In the genomic region with DNA sequence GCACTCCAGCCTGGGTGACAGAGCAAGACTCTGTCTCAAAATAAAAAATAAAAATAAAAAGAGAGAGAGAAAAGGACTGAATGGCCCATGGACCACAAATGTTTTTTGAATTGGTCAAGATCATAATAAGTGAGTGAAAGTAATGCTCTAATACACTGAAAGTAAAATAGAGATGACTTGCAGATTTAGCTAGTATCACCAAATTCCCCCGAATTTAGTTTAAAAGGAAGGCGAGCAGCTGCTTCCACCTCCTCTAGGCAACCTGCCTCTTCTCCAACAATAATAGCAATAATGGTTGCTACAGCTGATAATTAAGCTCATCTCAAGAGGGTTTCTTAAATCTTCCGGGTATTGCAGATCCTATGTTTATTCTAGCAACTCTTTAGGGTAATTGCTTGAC, we compare ENCODE assay signal across 14 cellular contexts. TPM values are rescaled to one million over a fixed set of nuclear protein-coding genes. Genes with fewer than 3 reads are reported as not detected.
DNase-seq lines count a peak whose midpoint lies in the region; ATAC-seq, FAIRE-seq and TF ChIP-seq lines count a peak whose summit lies in the region.
"Had no signal": no experiment of that assay in that cellular context is flagged by ENCODE, and none has a peak within 500 bp of the region (broad histone marks: within the 10 kb centered on the region; RNA-seq: fewer than 3 reads in every experiment).

No MANE protein-coding gene starts in this region.

- H2BK120ac ChIP-seq in trophoblast cell (ENCODE audit: insufficient read depth, low read length, poor library complexity) = no peak overlapping the region

- H3K4ac ChIP-seq in trophoblast cell (ENCODE audit: low read depth, low read length) = peak overlapping the region; percentile 66

- no TSS peak for BruUV-seq in K562 (replicated peaks; lab: Mats Ljungman, UMichigan)
- BruUV-seq in Caco-2 (replicated peaks; lab: Mats Ljungman, UMichigan) = no TSS peak

- no peak overlapping the region for H3K14ac ChIP-seq in trophoblast cell (ENCODE audit: low read length)

- TF ChIP-seq CTCF in K562 (IDR thresholded peaks at IDR 0.05 in 2 of 3, conservative IDR thresholded peaks at IDR 0.05 in 1 of 3; ENCODE audit: insufficient read depth in 2 of 3, low read depth in 1 of 3, low read length in 3 of 3) (no peak), foreskin fibroblast (IDR thresholded peaks at IDR 0.05; ENCODE audit: low read depth, low read length) (no peak), Caco-2 (IDR thresholded peaks at IDR 0.05; ENCODE audit: insufficient read depth in 1 of 2, low read depth in 1 of 2, low read length in 1 of 2, severe bottlenecking in 1 of 2, unreplicated experiment in 1 of 2) (no peak)

- WGBS in K562 (ENCODE audit: insufficient coverage, low coverage, missing lambda C conversion rate) = 59% methylated on average over 3 of the region's 3 CpGs
- no CpG with 5 or more reads among the region's 3 CpGs for WGBS in trophoblast cell (ENCODE audit: extremely low coverage, insufficient coverage, insufficient read length)

- H3K4me3 ChIP-seq in K562 (no peak overlapping the region), trophoblast cell (ENCODE audit: low read depth, low read length) (no peak overlapping the region), foreskin fibroblast (ENCODE audit: low read depth in 1 of 2, low read length in 2 of 2) (no peak overlapping the region), Caco-2 (ENCODE audit: low read depth, low read length) (no peak overlapping the region)
- H3K4me3 ChIP-seq: SJSA1, tibial artery had no signal

- H3K36me3 ChIP-seq in K562 (ENCODE audit: control insufficient read depth, insufficient read depth, low read length) (peaks cover 4% of the 10 kb centered on the region; the same call in 1 of the 3 replicates), trophoblast cell (ENCODE audit: control insufficient read depth in 1 of 2, insufficient read depth in 2 of 2, low read length in 2 of 2) (peaks cover 0 to 1% of the 10 kb centered on the region in 2 experiments), Caco-2 (ENCODE audit: control insufficient read depth, insufficient read depth, low read length) (peaks cover 2% of the 10 kb centered on the region; the same call in 1 of the 2 replicates)
- H3K36me3 ChIP-seq: tibial artery had no signal

- DNase-seq in CD1c-positive myeloid dendritic cell (ENCODE audit: extremely low spot score) (peak; percentile 54), K562 (ENCODE audit: extremely low read depth in 1 of 4, low spot score in 3 of 4) (no peak), trophoblast cell (no peak), foreskin fibroblast (no peak), Caco-2 (no peak)
- DNase-seq in stimulated activated CD4-positive, alpha-beta T cell treated with anti-CD3 and anti-CD28 coated beads, Interleukin-1b, Interleukin-23, amount 100 ng/mL, for 48 hours = no peak
- DNase-seq: activated naive CD4-positive, alpha-beta T cell treated with anti-CD3 and anti-CD28 coated beads, Interleukin-2, amount 10 ng/mL, durations not matched to agents 7 days and 5 days; H7; NCI-H2107; tibial artery had no signal

- FAIRE-seq in K562 (lab: Jason Lieb, UNC) = no peak
- FAIRE-seq: endometrium, islet of Langerhans had no signal

- H2BK5ac ChIP-seq in trophoblast cell (ENCODE audit: low read depth, low read length, poor library complexity) = no peak overlapping the region

- H2AFZ ChIP-seq in K562 (ENCODE audit: low read depth, low read length) = no peak overlapping the region
- no peak overlapping the region for H2AFZ ChIP-seq in trophoblast cell (ENCODE audit: insufficient read depth, low read length, poor library complexity)

- H3K27me3 Mint-ChIP-seq in IgD-negative memory B cell (no peaks in the 10 kb centered on the region), Caco-2 (ENCODE audit: insufficient read depth, unreplicated experiment) (no peaks in the 10 kb centered on the region)
- H3K27me3 Mint-ChIP-seq: activated naive CD4-positive, alpha-beta T cell treated with anti-CD3 and anti-CD28 coated beads, Interleukin-2, amount 10 ng/mL, durations not matched to agents 7 days and 5 days had no signal

- H3K4me1 Mint-ChIP-seq in IgD-negative memory B cell (peaks cover 49 to 56% (median 52%) of the 10 kb centered on the region in 3 donors), Caco-2 (ENCODE audit: low read depth, unreplicated experiment) (peaks cover 27% of the 10 kb centered on the region)

- H3K18ac ChIP-seq in trophoblast cell (ENCODE audit: low read length) = no peak overlapping the region

- H3K4me3 Mint-ChIP-seq in IgD-negative memory B cell (peak overlapping the region in 1 of 4 donors; percentile 41), Caco-2 (ENCODE audit: unreplicated experiment) (no peak overlapping the region)
- H3K4me3 Mint-ChIP-seq: activated naive CD4-positive, alpha-beta T cell treated with anti-CD3 and anti-CD28 coated beads, Interleukin-2, amount 10 ng/mL, durations not matched to agents 7 days and 5 days had no signal

- H4K91ac ChIP-seq in trophoblast cell (ENCODE audit: low read depth, low read length) = no peak overlapping the region

- no peak for ATAC-seq in K562

- no peak for TF ChIP-seq RAD21 in K562 (CRISPR knock-in tag; conservative IDR thresholded peaks at IDR 0.05 in 1 of 2, IDR thresholded peaks at IDR 0.05 in 1 of 2)

- TF ChIP-seq POLR2A in K562 (conservative IDR thresholded peaks at IDR 0.05) = no peak

- H3K27ac ChIP-seq in K562 (ENCODE audit: extremely low read depth, low read depth, low read length) (no peak overlapping the region; the same call in 2 of the 3 replicates), trophoblast cell (ENCODE audit: low read depth, low read length) (no peak overlapping the region)
- H3K27ac ChIP-seq: SJSA1 had no signal

- H2AK5ac ChIP-seq in trophoblast cell (ENCODE audit: low read length) = no peak overlapping the region

- intact Hi-C loops in K562 (cut with micrococcal nuclease) (no loop called here), Caco-2 (cut with micrococcal nuclease; ENCODE audit: unreplicated experiment) (no loop called here)

- no peak overlapping the region for H3K23ac ChIP-seq in trophoblast cell (ENCODE audit: low read length)

- in situ Hi-C loops in K562 (cut with MboI) = no loop called here

- H4K12ac ChIP-seq in trophoblast cell (ENCODE audit: low read depth, low read length) = no peak overlapping the region

- H3K9me3 Mint-ChIP-seq in IgD-negative memory B cell (no peaks in the 10 kb centered on the region), Caco-2 (ENCODE audit: unreplicated experiment) (no peaks in the 10 kb centered on the region)
- H3K9me3 Mint-ChIP-seq: activated naive CD4-positive, alpha-beta T cell treated with anti-CD3 and anti-CD28 coated beads, Interleukin-2, amount 10 ng/mL, durations not matched to agents 7 days and 5 days had no signal

- peak overlapping the region in 2 of 3 donors; percentile 64 to 86 for H3K27ac Mint-ChIP-seq in IgD-negative memory B cell
- H3K27ac Mint-ChIP-seq in Caco-2 (ENCODE audit: unreplicated experiment) = no peak overlapping the region
- H3K27ac Mint-ChIP-seq: activated naive CD4-positive, alpha-beta T cell treated with anti-CD3 and anti-CD28 coated beads, Interleukin-2, amount 10 ng/mL, durations not matched to agents 7 days and 5 days had no signal

- H3K9me1 ChIP-seq in K562 (ENCODE audit: control insufficient read depth, insufficient read depth, low read length) = peaks cover 7% of the 10 kb centered on the region

- H3K27me3 ChIP-seq in K562 (ENCODE audit: control insufficient read depth in 2 of 2, insufficient read depth in 2 of 2, low read length in 2 of 2) = no peaks in the 10 kb centered on the region
- H3K27me3 ChIP-seq in trophoblast cell (ENCODE audit: insufficient read depth, low read length) = no peaks in the 10 kb centered on the region
- no peaks in the 10 kb centered on the region for H3K27me3 ChIP-seq in Caco-2 (replicated peaks; ENCODE audit: control insufficient read depth, insufficient read depth, low read length)
- H3K27me3 ChIP-seq: SJSA1, tibial artery had no signal

- H3K79me2 ChIP-seq in K562 (ENCODE audit: control insufficient read depth, insufficient read depth, low read length) (peaks cover 96% of the 10 kb centered on the region), trophoblast cell (ENCODE audit: control insufficient read depth, insufficient read depth, low read length, poor library complexity) (peaks cover 10% of the 10 kb centered on the region)

- CTCF ChIA-PET in K562 (lab: Yijun Ruan, JAX; ENCODE audit: low intra/inter-chr PET ratio) (no interaction called here), Caco-2 (lab: Charles Lee) (no interaction called here)

- peaks cover 29 to 52% of the 10 kb centered on the region in 2 experiments for H3K4me1 ChIP-seq in K562 (replicated peaks in 1 of 2; ENCODE audit: control insufficient read depth in 2 of 2, insufficient read depth in 2 of 2, low read length in 2 of 2)
- H3K4me1 ChIP-seq in trophoblast cell (ENCODE audit: control insufficient read depth in 1 of 2, insufficient read depth in 2 of 2, low read length in 2 of 2) = peaks cover 6 to 10% of the 10 kb centered on the region in 2 experiments
- peaks cover 22% of the 10 kb centered on the region for H3K4me1 ChIP-seq in Caco-2

- no peak for TF ChIP-seq EP300 in K562 (IDR thresholded peaks at IDR 0.05; ENCODE audit: low read length)

- POLR2A ChIA-PET in K562 (lab: Yijun Ruan, JAX) = interaction anchor here (0.6 to 3.8 kb wide), 9 partner anchors 9 to 125 kb away, joined by 3 to 10 read pairs (median 3); no protein-coding TSS in a partner anchor
- POLR2A ChIA-PET in Caco-2 (lab: Charles Lee) = no interaction called here

- H3K4me2 ChIP-seq in K562 (ENCODE audit: insufficient read depth, low read length) (no peak overlapping the region), trophoblast cell (ENCODE audit: low read length) (no peak overlapping the region)

- H3K79me1 ChIP-seq in trophoblast cell (ENCODE audit: low read length) = peaks cover 5% of the 10 kb centered on the region

- H3K36me3 Mint-ChIP-seq in IgD-negative memory B cell = peaks cover 6% of the 10 kb centered on the region
- peaks cover 38% of the 10 kb centered on the region for H3K36me3 Mint-ChIP-seq in Caco-2 (ENCODE audit: insufficient read depth, unreplicated experiment)

- peaks cover 32% of the 10 kb centered on the region for H4K20me1 ChIP-seq in K562 (replicated peaks; ENCODE audit: control insufficient read depth, insufficient read depth, low read length)

- no peak overlapping the region for H3K9ac ChIP-seq in K562 (ENCODE audit: insufficient read depth in 1 of 2, low read depth in 2 of 2, low read length in 2 of 2)
- H3K9ac ChIP-seq in trophoblast cell (ENCODE audit: low read length) = no peak overlapping the region

- H3K9me3 ChIP-seq in K562 (replicated peaks; ENCODE audit: control insufficient read depth, insufficient read depth, low read depth, low read length) (no peaks in the 10 kb centered on the region), trophoblast cell (ENCODE audit: insufficient read depth, low read depth, low read length) (no peaks in the 10 kb centered on the region), Caco-2 (no peaks in the 10 kb centered on the region)
- H3K9me3 ChIP-seq: SJSA1, tibial artery had no signal

- no peak overlapping the region for H2BK12ac ChIP-seq in trophoblast cell (ENCODE audit: low read length)

- H4K8ac ChIP-seq in trophoblast cell (ENCODE audit: low read depth, low read length) = no peak overlapping the region

RNA-seq across cellular contexts. Expression of a gene that starts 36.8 kb away (rescaled TPM):
- 78.6 TPM for polyA plus RNA-seq in IgD-negative memory B cell
- total RNA-seq in K562 (2011; cell fraction: chromatin; rRNA removed; ENCODE audit: low replicate concordance) = 291 and 350 TPM in 2 replicates
- total RNA-seq in K562 (2011; cell fraction: nucleolus; rRNA removed) = 140 and 172 TPM in 2 replicates
- total RNA-seq in K562 (2011; cell fraction: nucleoplasm; rRNA removed) = 256 and 337 TPM in 2 replicates
- 59.2 and 63.9 TPM in 2 replicates for total RNA-seq in K562 (2014; rRNA removed)
- total RNA-seq in K562 (2014; rRNA removed; fragmentation: Illumina TruSeq; extraction: Trizol) = 77.4 and 79.1 TPM in 2 replicates
- total RNA-seq in K562 (2015; rRNA removed; fragmentation: Illumina TruSeq; extraction: Trizol) = 65.1 and 71.4 TPM in 2 replicates
- total RNA-seq in K562 (2021) = 102 and 111 TPM in 2 replicates
- polyA plus RNA-seq in K562 (2011; rRNA removed) = 124 and 142 TPM in 2 replicates
- 75.5 and 93.9 TPM in 2 replicates for polyA plus RNA-seq in K562 (2011; cell fraction: cytosol; rRNA removed)
- polyA plus RNA-seq in K562 (2011; cell fraction: nucleus; rRNA removed) = 276 and 281 TPM in 2 replicates
- polyA plus RNA-seq in K562 (2012) = 28.5 and 38.8 TPM in 2 replicates
- polyA plus RNA-seq in K562 (2014; fragmentation: Illumina TruSeq; extraction: Trizol) = 75.0 and 81.6 TPM in 2 replicates
- 10 to 100 TPM; 11.3 to 21.6 TPM for polyA plus RNA-seq in K562 (2014; fragmentation: Nextera tagmentation; extraction: Ambion mirVana)
- 82.8 and 88.9 TPM in 2 replicates for polyA plus RNA-seq in K562 (2014; rRNA removed)
- 138 and 183 TPM in 2 replicates for polyA minus RNA-seq in K562 (2011; rRNA and poly(A)+ RNA removed)
- polyA minus RNA-seq in K562 (2011; cell fraction: cytosol; rRNA and poly(A)+ RNA removed) = 71.5 and 87.3 TPM in 2 replicates
- 67.6 and 122 TPM in 2 replicates for polyA minus RNA-seq in K562 (2011; cell fraction: nucleus; rRNA and poly(A)+ RNA removed)
- polyA plus RNA-seq in trophoblast cell (2013) = 61.5 and 66.2 TPM in 2 replicates
- 146 and 152 TPM in 2 replicates for total RNA-seq in Caco-2 (2022)

RNA-seq across cellular contexts. Expression of a gene that starts 49.2 kb away (rescaled TPM):
- polyA plus RNA-seq in IgD-negative memory B cell (49.5 TPM), K562 (2011; rRNA removed) (69.8 and 80.0 TPM in 2 replicates), K562 (2014; fragmentation: Illumina TruSeq; extraction: Trizol) (66.6 and 73.1 TPM in 2 replicates), K562 (2014; fragmentation: Nextera tagmentation; extraction: Ambion mirVana) (10 to 100 TPM; 10.4 to 16.5 TPM), K562 (2014; rRNA removed) (109 and 144 TPM in 2 replicates)
- 24.4 and 29.4 TPM in 2 replicates for total RNA-seq in K562 (2011; cell fraction: chromatin; rRNA removed; ENCODE audit: low replicate concordance)
- 46.2 and 48.8 TPM in 2 replicates for total RNA-seq in K562 (2011; cell fraction: nucleolus; rRNA removed)
- total RNA-seq in K562 (2011; cell fraction: nucleoplasm; rRNA removed) = 40.4 and 62.1 TPM in 2 replicates
- total RNA-seq in K562 (2014; rRNA removed) (140 and 146 TPM in 2 replicates), K562 (2014; rRNA removed; fragmentation: Illumina TruSeq; extraction: Trizol) (59.3 and 60.4 TPM in 2 replicates), K562 (2015; rRNA removed; fragmentation: Illumina TruSeq; extraction: Trizol) (61.2 and 65.3 TPM in 2 replicates), K562 (2021) (67.2 and 83.6 TPM in 2 replicates), Caco-2 (2022) (100 and 108 TPM in 2 replicates)
- 103 and 173 TPM in 2 replicates for polyA plus RNA-seq in K562 (2011; cell fraction: cytosol; rRNA removed)
- polyA plus RNA-seq in K562 (2011; cell fraction: nucleus; rRNA removed) = 29.7 and 32.6 TPM in 2 replicates
- 73.7 and 80.8 TPM in 2 replicates for polyA plus RNA-seq in K562 (2012)
- 31.1 and 36.7 TPM in 2 replicates for polyA minus RNA-seq in K562 (2011; rRNA and poly(A)+ RNA removed)
- 23.8 and 30.2 TPM in 2 replicates for polyA minus RNA-seq in K562 (2011; cell fraction: cytosol; rRNA and poly(A)+ RNA removed)
- polyA minus RNA-seq in K562 (2011; cell fraction: nucleus; rRNA and poly(A)+ RNA removed) = 18.9 and 21.1 TPM in 2 replicates
- polyA plus RNA-seq in trophoblast cell (2013) = 53.6 and 57.5 TPM in 2 replicates
